ENCODE assay signal across 9 cellular contexts in genomic region chr1:27031235-27032118, GRCh38. TPM values are rescaled to one million over a fixed set of nuclear protein-coding genes. Genes with fewer than 3 reads are reported as not detected.
A peak's percentile ranks its signal among the peaks of the same experiment; 100 is the strongest.
DNase-seq lines count a peak whose midpoint lies in the region; ATAC-seq, FAIRE-seq and TF ChIP-seq lines count a peak whose summit lies in the region.
"Had no signal": no experiment of that assay in that cellular context is flagged by ENCODE, and none has a peak within 500 bp of the region (broad histone marks: within the 10 kb centered on the region; RNA-seq: fewer than 3 reads in every experiment).

No MANE protein-coding gene starts in this region.

- no peaks in the 10 kb centered on the region for H3K27me3 Mint-ChIP-seq in activated naive CD8-positive, alpha-beta T cell
- H3K27me3 Mint-ChIP-seq in activated naive CD8-positive, alpha-beta T cell treated with anti-CD3 and anti-CD28 coated beads for 36 hours = no peaks in the 10 kb centered on the region

- no peaks in the 10 kb centered on the region for H3K36me3 Mint-ChIP-seq in activated naive CD8-positive, alpha-beta T cell
- no peaks in the 10 kb centered on the region for H3K36me3 Mint-ChIP-seq in activated naive CD8-positive, alpha-beta T cell treated with anti-CD3 and anti-CD28 coated beads for 36 hours

- no peaks in the 10 kb centered on the region for H3K36me3 ChIP-seq in kidney (ENCODE audit: control insufficient read depth in 1 of 2, insufficient read depth in 2 of 2, low read length in 2 of 2)
- no peaks in the 10 kb centered on the region for H3K36me3 ChIP-seq in MM.1S (replicated peaks; ENCODE audit: insufficient read depth, low read length)

- peaks cover 3% of the 10 kb centered on the region for H3K4me1 Mint-ChIP-seq in activated naive CD8-positive, alpha-beta T cell (ENCODE audit: low read depth)
- peaks cover 3% of the 10 kb centered on the region for H3K4me1 Mint-ChIP-seq in activated naive CD8-positive, alpha-beta T cell treated with anti-CD3 and anti-CD28 coated beads for 36 hours

- no peaks in the 10 kb centered on the region for H3K79me2 ChIP-seq in MM.1S (ENCODE audit: low read length)

- DNase-seq in activated naive CD8-positive, alpha-beta T cell treated with anti-CD3 and anti-CD28 coated beads for 36 hours = no peak
- DNase-seq in cardiac fibroblast (ENCODE audit: low read depth in 2 of 2) = peak; percentile 71 to 86
- DNase-seq in kidney = peak; percentile 98
- DNase-seq in substantia nigra (lab: John Stamatoyannopoulos, UW) = peak in 38 of 49 donors; percentile 8 to 84 (median 32)
- DNase-seq in stimulated activated naive CD8-positive, alpha-beta T cell treated with anti-CD3 and anti-CD28 coated beads, Interleukin-15, Interleukin-2, amounts not matched to agents 100 U/mL and 50 U/mL, for 24 hours = no peak
- DNase-seq in SIG-M5 treated with dmso at 0.1 percent for 504 hours (lab: John Stamatoyannopoulos, UW; ENCODE audit: unreplicated experiment) = no peak
- DNase-seq in MM.1S = no peak

- no peaks in the 10 kb centered on the region for H3F3A ChIP-seq in MM.1S (ENCODE audit: insufficient read depth, low read length)

- H3K27ac ChIP-seq in kidney (ENCODE audit: low read depth in 2 of 2, low read length in 2 of 2) (peak overlapping the region; percentile 71 to 88), substantia nigra (ENCODE audit: low read depth, low read length, poor library complexity, severe bottlenecking) (peak overlapping the region; percentile 26), MM.1S (ENCODE audit: low read length) (no peak overlapping the region)

- H3K9me3 ChIP-seq in kidney (ENCODE audit: control insufficient read depth in 1 of 2, low read length in 2 of 2) (no peaks in the 10 kb centered on the region), MM.1S (replicated peaks; ENCODE audit: insufficient read depth, low read length) (no peaks in the 10 kb centered on the region)

- no peak overlapping the region for H3K4me2 ChIP-seq in MM.1S (ENCODE audit: low read depth, low read length)

- FAIRE-seq in kidney (lab: Jason Lieb, UNC) = no peak
- FAIRE-seq: TTC549 had no signal

- H3K4me3 Mint-ChIP-seq in activated naive CD8-positive, alpha-beta T cell = peak overlapping the region; percentile 30
- H3K4me3 Mint-ChIP-seq in activated naive CD8-positive, alpha-beta T cell treated with anti-CD3 and anti-CD28 coated beads for 36 hours = no peak overlapping the region

- no peaks in the 10 kb centered on the region for H3K9me2 ChIP-seq in MM.1S (replicated peaks; ENCODE audit: insufficient read depth, low read length)

- ATAC-seq in stimulated activated naive CD8-positive, alpha-beta T cell treated with anti-CD3 and anti-CD28 coated beads, Interleukin-15, Interleukin-2, amounts not matched to agents 100 U/mL and 50 U/mL, for 24 hours = no peak

- H3K9me3 Mint-ChIP-seq in activated naive CD8-positive, alpha-beta T cell (ENCODE audit: low read depth) = no peaks in the 10 kb centered on the region
- no peaks in the 10 kb centered on the region for H3K9me3 Mint-ChIP-seq in activated naive CD8-positive, alpha-beta T cell treated with anti-CD3 and anti-CD28 coated beads for 36 hours

- peaks cover 9% of the 10 kb centered on the region; the same call in 1 of the 2 replicates for H3K27me3 ChIP-seq in MM.1S (replicated peaks; ENCODE audit: insufficient read depth, low read length)

- TF ChIP-seq CTCF in cardiac fibroblast (IDR thresholded peaks at IDR 0.05; ENCODE audit: low read depth, low read length) (no peak), kidney (IDR thresholded peaks at IDR 0.05; ENCODE audit: borderline replicate concordance, extremely low read depth, insufficient read depth) (no peak), MM.1S (IDR thresholded peaks at IDR 0.05; ENCODE audit: low read length) (no peak)

- H2AFZ ChIP-seq in MM.1S (ENCODE audit: low read length) = no peak overlapping the region

- H3K4me3 ChIP-seq in cardiac fibroblast (replicated peaks in 1 of 2; ENCODE audit: low read depth in 2 of 2, low read length in 2 of 2) = peak overlapping the region; percentile 13 to 34
- peak overlapping the region; percentile 28 to 41 for H3K4me3 ChIP-seq in kidney (ENCODE audit: low read length in 2 of 2)
- H3K4me3 ChIP-seq in MM.1S (ENCODE audit: low read length) = no peak overlapping the region

- no peak overlapping the region for H3K27ac Mint-ChIP-seq in activated naive CD8-positive, alpha-beta T cell
- H3K27ac Mint-ChIP-seq in activated naive CD8-positive, alpha-beta T cell treated with anti-CD3 and anti-CD28 coated beads for 36 hours = no peak overlapping the region

- H3K4me1 ChIP-seq in kidney (ENCODE audit: control insufficient read depth in 1 of 2, insufficient read depth in 1 of 2, low read depth in 1 of 2, low read length in 2 of 2) (peaks cover 3 to 11% of the 10 kb centered on the region in 2 donors), MM.1S (ENCODE audit: low read length) (no peaks in the 10 kb centered on the region; the same call in 1 of the 2 replicates)

- intact Hi-C loops in kidney (cut with DNase I) = no loop called here

- H4K20me1 ChIP-seq in MM.1S (ENCODE audit: insufficient read depth, low read length) = no peaks in the 10 kb centered on the region

- H3K9ac ChIP-seq in kidney (ENCODE audit: low read length in 2 of 2) (peak overlapping the region; percentile 21 to 31), MM.1S (ENCODE audit: low read length) (no peak overlapping the region)

RNA-seq across cellular contexts. Expression of gene TENT5B, which starts 18.8 kb away (rescaled TPM):
- total RNA-seq in activated naive CD8-positive, alpha-beta T cell treated with anti-CD3 and anti-CD28 coated beads for 36 hours = not detected
- total RNA-seq in kidney = 10.2 TPM
- 12.6 TPM for polyA plus RNA-seq in kidney (ENCODE audit: insufficient read depth, low read depth, low replicate concordance)

RNA-seq across cellular contexts. Expression of gene TRNP1, which starts 38.0 kb away (rescaled TPM):
- total RNA-seq in activated naive CD8-positive, alpha-beta T cell treated with anti-CD3 and anti-CD28 coated beads for 36 hours = under 1 TPM; 0.40 to 0.64 TPM
- total RNA-seq in kidney = 38.3 TPM
- 33.0 TPM for polyA plus RNA-seq in kidney (ENCODE audit: insufficient read depth, low read depth, low replicate concordance)

Comparison
In these comparisons a context has a peak if more than half of its experiments do, and no peak if none do; other contexts are left out.
1. DNase-seq: peak in cardiac fibroblast (2 of 2), kidney (single experiment) and substantia nigra (38 of 49); none in activated naive CD8-positive, alpha-beta T cell treated with anti-CD3 and anti-CD28 coated beads for 36 hours (single experiment), stimulated activated naive CD8-positive, alpha-beta T cell treated with anti-CD3 and anti-CD28 coated beads, Interleukin-15, Interleukin-2, amounts not matched to agents 100 U/mL and 50 U/mL, for 24 hours (single experiment), SIG-M5 treated with dmso at 0.1 percent for 504 hours (single experiment) and MM.1S (single experiment).
2. RNA of gene TENT5B, which starts 18.8 kb away (total RNA-seq): 10.2 TPM in kidney (single experiment); not detected in activated naive CD8-positive, alpha-beta T cell treated with anti-CD3 and anti-CD28 coated beads for 36 hours; every median in the first group is over 10 times any median in the second.
3. RNA of gene TRNP1, which starts 38.0 kb away (total RNA-seq): 38.3 TPM in kidney (single experiment); 0.40 to 0.64 TPM in activated naive CD8-positive, alpha-beta T cell treated with anti-CD3 and anti-CD28 coated beads for 36 hours; every median in the first group is over 10 times any median in the second.